13 cellular contexts compared by ENCODE assay signal in genomic region chr14:54738009-54738408, GRCh38.
DNase-seq lines count a peak whose midpoint lies in the region; ATAC-seq and TF ChIP-seq lines count a peak whose summit lies in the region.
"Had no signal": no experiment of that assay in that cellular context is flagged by ENCODE, and none has a peak within 500 bp of the region (broad histone marks: within the 10 kb centered on the region; RNA-seq: fewer than 3 reads in every experiment).

No MANE protein-coding gene starts in this region.

- peaks cover 20% of the 10 kb centered on the region for H3K4me1 ChIP-seq in suprapubic skin
- H3K4me1 ChIP-seq: HAP-1 had no signal

- no peak overlapping the region for H3K27ac ChIP-seq in suprapubic skin

- peaks cover 19% of the 10 kb centered on the region for H3K36me3 Mint-ChIP-seq in HFFc6 (ENCODE audit: low read depth)
- peaks cover 12% of the 10 kb centered on the region for H3K36me3 Mint-ChIP-seq in activated naive CD8-positive, alpha-beta T cell treated with anti-CD3 and anti-CD28 coated beads, Interleukin-2, amount 10 ng/mL, durations not matched to agents 7 days and 5 days

- peaks cover 46% of the 10 kb centered on the region for H3K4me1 Mint-ChIP-seq in HFFc6 (ENCODE audit: low read depth)
- H3K4me1 Mint-ChIP-seq in activated naive CD8-positive, alpha-beta T cell treated with anti-CD3 and anti-CD28 coated beads, Interleukin-2, amount 10 ng/mL, durations not matched to agents 7 days and 5 days: peaks cover 68% of the 10 kb centered on the region

- peak; percentile 55 for DNase-seq in COLO668 (lab: John Stamatoyannopoulos, UW; ENCODE audit: unreplicated experiment)
- DNase-seq in HFFc6: no peak
- DNase-seq in activated naive CD8-positive, alpha-beta T cell treated with anti-CD3 and anti-CD28 coated beads, Interleukin-2, amount 10 ng/mL, durations not matched to agents 7 days and 5 days: no peak
- peak; percentile 6 for DNase-seq in midbrain (lab: John Stamatoyannopoulos, UW)
- DNase-seq in germinal center (ENCODE audit: low spot score): no peak
- DNase-seq in suprapubic skin (ENCODE audit: low spot score in 2 of 2): no peak
- DNase-seq: COR-L47; NCI-H146; stimulated activated CD4-positive, alpha-beta T cell treated with anti-CD3 and anti-CD28 coated beads, Interleukin-4, amount 100 ng/mL, for 24 hours had no signal

- TF ChIP-seq POLR2A in suprapubic skin (IDR thresholded peaks at IDR 0.05): no peak

- POLR2A ChIA-PET in activated naive CD8-positive, alpha-beta T cell treated with anti-CD3 and anti-CD28 coated beads, Interleukin-2, amount 10 ng/mL, durations not matched to agents 7 days and 5 days (lab: Charles Lee): interaction anchor here (0.6 to 1.5 kb wide), 5 partner anchors 16 to 171 kb away, joined by 3 to 5 read pairs (median 3); partner anchors contain the start of gene SAMD4A

- H3K9me3 ChIP-seq in suprapubic skin: no peaks in the 10 kb centered on the region
- H3K9me3 ChIP-seq: HAP-1 had no signal

- TF ChIP-seq EP300 in suprapubic skin (IDR thresholded peaks at IDR 0.05): no peak

- H3K36me3 ChIP-seq in suprapubic skin: no peaks in the 10 kb centered on the region
- H3K36me3 ChIP-seq: HAP-1 had no signal

- peak overlapping the region; percentile 45 for H3K27ac Mint-ChIP-seq in HFFc6
- H3K27ac Mint-ChIP-seq in activated naive CD8-positive, alpha-beta T cell treated with anti-CD3 and anti-CD28 coated beads, Interleukin-2, amount 10 ng/mL, durations not matched to agents 7 days and 5 days: peak overlapping the region; percentile 84

- no peaks in the 10 kb centered on the region for H3K27me3 ChIP-seq in suprapubic skin

- no peak overlapping the region for H3K4me3 Mint-ChIP-seq in HFFc6
- peak overlapping the region; percentile 72 for H3K4me3 Mint-ChIP-seq in activated naive CD8-positive, alpha-beta T cell treated with anti-CD3 and anti-CD28 coated beads, Interleukin-2, amount 10 ng/mL, durations not matched to agents 7 days and 5 days

- no peaks in the 10 kb centered on the region for H3K27me3 Mint-ChIP-seq in HFFc6 (ENCODE audit: insufficient read depth)
- no peaks in the 10 kb centered on the region for H3K27me3 Mint-ChIP-seq in activated naive CD8-positive, alpha-beta T cell treated with anti-CD3 and anti-CD28 coated beads, Interleukin-2, amount 10 ng/mL, durations not matched to agents 7 days and 5 days

- H3K4me3 ChIP-seq in suprapubic skin: no peak overlapping the region
- H3K4me3 ChIP-seq: HAP-1 had no signal

- WGBS in suprapubic skin: 48% methylated on average over 4 of the region's 4 CpGs

- TF ChIP-seq CTCF in HFFc6 (IDR thresholded peaks at IDR 0.05) (no peak), suprapubic skin (IDR thresholded peaks at IDR 0.05) (no peak)

- H3K9me3 Mint-ChIP-seq in HFFc6: no peaks in the 10 kb centered on the region
- H3K9me3 Mint-ChIP-seq in activated naive CD8-positive, alpha-beta T cell treated with anti-CD3 and anti-CD28 coated beads, Interleukin-2, amount 10 ng/mL, durations not matched to agents 7 days and 5 days: no peaks in the 10 kb centered on the region

- ATAC-seq in activated naive CD8-positive, alpha-beta T cell treated with anti-CD3 and anti-CD28 coated beads, Interleukin-2, amount 10 ng/mL, durations not matched to agents 7 days and 5 days (ENCODE audit: low read depth): peak; percentile 12
- ATAC-seq in HG03378 (IDR thresholded peaks at IDR 0.05; ENCODE audit: unreplicated experiment) (no peak), HG03280 (IDR thresholded peaks at IDR 0.05; ENCODE audit: unreplicated experiment) (no peak)
- ATAC-seq: HepG2 had no signal

Comparison
In these comparisons a context has a peak if more than half of its experiments do, and no peak if none do; other contexts are left out.
1. DNase-seq: peak in COLO668 (single experiment) and midbrain (single experiment); none in HFFc6 (single experiment), activated naive CD8-positive, alpha-beta T cell treated with anti-CD3 and anti-CD28 coated beads, Interleukin-2, amount 10 ng/mL, durations not matched to agents 7 days and 5 days (single experiment), germinal center (single experiment) and suprapubic skin (0 of 2).